1 cellular context compared by ENCODE assay signal in the genomic region with DNA sequence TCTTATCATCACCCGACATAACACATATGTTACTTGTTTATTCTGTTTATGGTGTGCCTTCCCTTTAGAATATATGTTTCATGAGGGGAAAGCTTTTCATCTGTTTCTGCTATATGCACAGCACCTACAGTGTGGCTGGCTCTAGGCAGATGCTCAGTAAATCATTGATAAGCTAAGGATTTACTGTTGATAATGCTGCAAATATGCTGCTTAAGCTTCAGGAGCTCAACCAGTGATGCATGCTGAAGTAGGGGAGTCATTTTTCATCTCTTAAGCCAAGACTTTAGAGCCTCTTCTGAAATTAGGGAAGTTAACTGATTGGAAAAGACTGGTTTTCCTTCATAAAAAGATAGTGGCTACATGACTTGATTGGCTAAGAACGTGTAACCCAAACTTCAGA.
TF ChIP-seq lines count a peak whose summit lies in the region.

No MANE protein-coding gene starts in this region.

TF ChIP-seq in IMR-90, 13 proteins besides CTCF, POLR2A, EP300 and RAD21 (continued from another document):
- TF ChIP-seq, protein P1, sequence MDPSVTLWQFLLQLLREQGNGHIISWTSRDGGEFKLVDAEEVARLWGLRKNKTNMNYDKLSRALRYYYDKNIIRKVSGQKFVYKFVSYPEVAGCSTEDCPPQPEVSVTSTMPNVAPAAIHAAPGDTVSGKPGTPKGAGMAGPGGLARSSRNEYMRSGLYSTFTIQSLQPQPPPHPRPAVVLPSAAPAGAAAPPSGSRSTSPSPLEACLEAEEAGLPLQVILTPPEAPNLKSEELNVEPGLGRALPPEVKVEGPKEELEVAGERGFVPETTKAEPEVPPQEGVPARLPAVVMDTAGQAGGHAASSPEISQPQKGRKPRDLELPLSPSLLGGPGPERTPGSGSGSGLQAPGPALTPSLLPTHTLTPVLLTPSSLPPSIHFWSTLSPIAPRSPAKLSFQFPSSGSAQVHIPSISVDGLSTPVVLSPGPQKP (IDR thresholded peaks at IDR 0.05; ENCODE audit: borderline replicate concordance, low read depth, low read length) = no peak
- no peak for TF ChIP-seq MAFK (IDR thresholded peaks at IDR 0.05; ENCODE audit: low read depth, low read length)
